Comparison of ENCODE assay signal across 17 cellular contexts in the genomic region with DNA sequence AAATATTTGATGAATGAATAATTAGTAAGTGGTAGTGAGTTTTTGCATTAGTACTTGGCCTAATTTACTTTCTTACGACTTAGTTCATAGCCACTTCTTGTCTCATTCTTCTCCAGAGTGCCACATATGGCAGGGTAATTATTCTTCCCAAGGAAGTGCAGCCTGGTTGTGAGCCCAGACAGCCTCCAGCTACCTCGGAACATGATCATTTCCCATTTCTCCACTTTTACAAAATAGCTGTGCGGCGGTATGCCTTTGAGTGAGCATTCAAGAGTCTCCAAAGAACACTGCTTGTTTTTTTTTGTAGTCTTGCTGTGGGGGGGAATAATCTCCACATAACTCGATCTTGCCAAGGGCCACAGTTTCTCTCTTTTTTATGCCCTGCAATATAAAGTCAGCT.
DNase-seq lines count a peak whose midpoint lies in the region; ATAC-seq and TF ChIP-seq lines count a peak whose summit lies in the region.
"Had no signal": no experiment of that assay in that cellular context is flagged by ENCODE, and none has a peak within 500 bp of the region (broad histone marks: within the 10 kb centered on the region; RNA-seq: fewer than 3 reads in every experiment).

No MANE protein-coding gene starts in this region.

- DNase-seq in heart right ventricle (no peak), cardiac septum (ENCODE audit: low spot score) (no peak), NCI-H69 (lab: John Stamatoyannopoulos, UW) (peak; percentile 61), thyroid gland (peak; percentile 60 to 62)
- DNase-seq: Caco-2; CD4-positive, CD25-positive, alpha-beta regulatory T cell; CD8-positive, alpha-beta T cell; DMS53; DMS79 treated with DMSO at 0.1 percent for 48 hours; GF-D8; GOT3; HFFc6 had no signal

- H3K36me3 ChIP-seq in heart right ventricle (no peaks in the 10 kb centered on the region), thyroid gland (no peaks in the 10 kb centered on the region)
- H3K36me3 ChIP-seq: BLaER1, HAP-1 had no signal

- WGBS in heart right ventricle, 2 donors: 56 to 63% methylated on average over 5 of the region's 5 CpGs
- 19 to 33% methylated on average over 5 of the region's 5 CpGs for WGBS in thyroid gland, 2 donors

- H3K27ac ChIP-seq in heart right ventricle: no peak overlapping the region
- peak overlapping the region; percentile 67 to 85 (median 80) for H3K27ac ChIP-seq in thyroid gland
- H3K27ac ChIP-seq: BLaER1, C4-2B had no signal

- no peaks in the 10 kb centered on the region for H3K27me3 ChIP-seq in heart right ventricle
- no peaks in the 10 kb centered on the region for H3K27me3 ChIP-seq in thyroid gland
- H3K27me3 ChIP-seq: BLaER1 had no signal

- intact Hi-C loops in heart right ventricle (cut with DNase I) (no loop called here), cardiac septum (cut with DNase I) (no loop called here), thyroid gland (cut with DNase I) (no loop called here)

- no peak overlapping the region for H3K4me3 ChIP-seq in heart right ventricle
- no peak overlapping the region for H3K4me3 ChIP-seq in thyroid gland (replicated peaks in 1 of 3)
- H3K4me3 ChIP-seq: BLaER1, HAP-1 had no signal

- H3K9me3 ChIP-seq in heart right ventricle (no peaks in the 10 kb centered on the region), thyroid gland (no peaks in the 10 kb centered on the region)
- H3K9me3 ChIP-seq: BLaER1, Caco-2, HAP-1 had no signal

- TF ChIP-seq CTCF in heart right ventricle (IDR thresholded peaks at IDR 0.05): no peak
- TF ChIP-seq CTCF in thyroid gland (IDR thresholded peaks at IDR 0.05): no peak

- no peak for TF ChIP-seq POLR2A in thyroid gland (IDR thresholded peaks at IDR 0.05)

- H3K4me1 ChIP-seq in heart right ventricle (peaks cover 0 to 11% (median 0%) of the 10 kb centered on the region in 9 donors), thyroid gland (peaks cover 15 to 22% of the 10 kb centered on the region in 2 donors)
- H3K4me1 ChIP-seq: BLaER1, Caco-2, HAP-1 had no signal

- ATAC-seq in heart right ventricle (peak in 5 of 8 donors; percentile 38 to 76 (median 58)), HG02970 (IDR thresholded peaks at IDR 0.05; ENCODE audit: low FRiP score, unreplicated experiment) (no peak), GM21447 (IDR thresholded peaks at IDR 0.05; ENCODE audit: unreplicated experiment) (no peak)
- ATAC-seq: CD8-positive, alpha-beta T cell had no signal

Comparison
In these comparisons a context has a peak if more than half of its experiments do, and no peak if none do; other contexts are left out.
1. ATAC-seq: peak in heart right ventricle (5 of 8); none in HG02970 (single experiment) and GM21447 (single experiment).
2. DNase-seq: peak in NCI-H69 (single experiment) and thyroid gland (2 of 2); none in heart right ventricle (0 of 2) and cardiac septum (single experiment).
3. H3K27ac ChIP-seq: peak in thyroid gland (3 of 3); none in heart right ventricle (0 of 10).